ENCODE assay signal across 9 cellular contexts in genomic region chr17:45292696-45293412, GRCh38. TPM values are rescaled to one million over a fixed set of nuclear protein-coding genes. Genes with fewer than 3 reads are reported as not detected.
DNase-seq lines count a peak whose midpoint lies in the region; ATAC-seq, FAIRE-seq and TF ChIP-seq lines count a peak whose summit lies in the region.
"Had no signal": no experiment of that assay in that cellular context is flagged by ENCODE, and none has a peak within 500 bp of the region (broad histone marks: within the 10 kb centered on the region; RNA-seq: fewer than 3 reads in every experiment).

No MANE protein-coding gene starts in this region.

- H3K27ac ChIP-seq in right atrium auricular region (peak overlapping the region; percentile 90 to 93), small intestine (ENCODE audit: low read depth in 1 of 2, low read length in 1 of 2) (peak overlapping the region; percentile 59 to 88)

- H3K27ac Mint-ChIP-seq in HFFc6: peak overlapping the region; percentile 92
- peak overlapping the region; percentile 67 for H3K27ac Mint-ChIP-seq in activated CD8-positive, alpha-beta T cell treated with anti-CD3 and anti-CD28 coated beads, Interleukin-2, amount 10 ng/mL, durations not matched to agents 7 days and 5 days

- peaks cover 72% of the 10 kb centered on the region for H3K4me1 Mint-ChIP-seq in HFFc6 (ENCODE audit: low read depth)
- H3K4me1 Mint-ChIP-seq in activated CD8-positive, alpha-beta T cell treated with anti-CD3 and anti-CD28 coated beads, Interleukin-2, amount 10 ng/mL, durations not matched to agents 7 days and 5 days (ENCODE audit: low read depth): peaks cover 81% of the 10 kb centered on the region

- ATAC-seq in activated CD8-positive, alpha-beta T cell treated with anti-CD3 and anti-CD28 coated beads, Interleukin-2, amount 10 ng/mL, durations not matched to agents 7 days and 5 days: no peak
- ATAC-seq in GM18498 (IDR thresholded peaks at IDR 0.05; ENCODE audit: unreplicated experiment) (no peak), GM19395 (IDR thresholded peaks at IDR 0.05; ENCODE audit: unreplicated experiment) (no peak), HG03196 (IDR thresholded peaks at IDR 0.05; ENCODE audit: unreplicated experiment) (no peak)

- H3K36me3 ChIP-seq in right atrium auricular region (peaks cover 25% of the 10 kb centered on the region), small intestine (ENCODE audit: control insufficient read depth in 2 of 2, insufficient read depth in 2 of 2, low read length in 2 of 2) (peaks cover 7 to 9% of the 10 kb centered on the region in 2 donors)

- no peaks in the 10 kb centered on the region for H3K9me3 ChIP-seq in right atrium auricular region
- no peaks in the 10 kb centered on the region for H3K9me3 ChIP-seq in small intestine (ENCODE audit: control insufficient read depth, low read depth)

- peaks cover 1% of the 10 kb centered on the region for H3K27me3 Mint-ChIP-seq in HFFc6 (ENCODE audit: insufficient read depth)
- no peaks in the 10 kb centered on the region for H3K27me3 Mint-ChIP-seq in activated CD8-positive, alpha-beta T cell treated with anti-CD3 and anti-CD28 coated beads, Interleukin-2, amount 10 ng/mL, durations not matched to agents 7 days and 5 days (ENCODE audit: low read depth)

- H3K4me1 ChIP-seq in right atrium auricular region (peaks cover 0 to 96% of the 10 kb centered on the region in 2 donors), small intestine (ENCODE audit: control insufficient read depth in 2 of 2, insufficient read depth in 1 of 2, low read depth in 1 of 2, low read length in 1 of 2) (peaks cover 40 to 46% of the 10 kb centered on the region in 2 donors)

- DNase-seq in HFFc6 (no peak), right atrium auricular region (ENCODE audit: low spot score) (no peak), small intestine (peak; percentile 26), lower leg skin (ENCODE audit: low spot score in 2 of 2) (no peak)
- DNase-seq in activated CD8-positive, alpha-beta T cell treated with anti-CD3 and anti-CD28 coated beads, Interleukin-2, amount 10 ng/mL, durations not matched to agents 7 days and 5 days: no peak

- TF ChIP-seq POLR2A in lower leg skin (IDR thresholded peaks at IDR 0.05): no peak

- WGBS in small intestine, 3 donors: 43 to 64% (median 52%) methylated on average over 12 of the region's 12 CpGs
- 64 to 65% methylated on average over 12 of the region's 12 CpGs for WGBS in lower leg skin, 2 donors

- peak overlapping the region; percentile 59 for H3K4me3 Mint-ChIP-seq in HFFc6
- H3K4me3 Mint-ChIP-seq in activated CD8-positive, alpha-beta T cell treated with anti-CD3 and anti-CD28 coated beads, Interleukin-2, amount 10 ng/mL, durations not matched to agents 7 days and 5 days: no peak overlapping the region

- intact Hi-C loops in lower leg skin (cut with DNase I; ENCODE audit: low total_unique reads): no loop called here

- H3K4me3 ChIP-seq in right atrium auricular region: no peak overlapping the region
- no peak overlapping the region for H3K4me3 ChIP-seq in small intestine (ENCODE audit: low read depth in 1 of 2, low read length in 2 of 2)
- H3K4me3 ChIP-seq in lower leg skin (ENCODE audit: low read depth, poor library complexity, severe bottlenecking): no peak overlapping the region

- FAIRE-seq in small intestine (lab: Jason Lieb, UNC): no peak

- CTCF ChIA-PET in activated CD8-positive, alpha-beta T cell treated with anti-CD3 and anti-CD28 coated beads, Interleukin-2, amount 10 ng/mL, durations not matched to agents 7 days and 5 days (lab: Charles Lee): interaction anchor here (0.9 to 5.4 kb wide), 6 partner anchors 15 to 94 kb away, joined by 4 to 41 read pairs (median 4); partner anchors contain the start of gene MAP3K14

- H3K27me3 ChIP-seq in right atrium auricular region (no peaks in the 10 kb centered on the region), small intestine (ENCODE audit: control insufficient read depth in 2 of 2, insufficient read depth in 2 of 2, low read length in 2 of 2) (no peaks in the 10 kb centered on the region)

- POLR2A ChIA-PET in activated CD8-positive, alpha-beta T cell treated with anti-CD3 and anti-CD28 coated beads, Interleukin-2, amount 10 ng/mL, durations not matched to agents 7 days and 5 days (lab: Charles Lee): interaction anchor here (2.1 to 4.1 kb wide), 2 partner anchors 18 to 24 kb away, joined by 13 to 20 read pairs; partner anchors contain the start of gene MAP3K14

- H3K36me3 Mint-ChIP-seq in HFFc6 (ENCODE audit: low read depth): peaks cover 34% of the 10 kb centered on the region
- peaks cover 48% of the 10 kb centered on the region for H3K36me3 Mint-ChIP-seq in activated CD8-positive, alpha-beta T cell treated with anti-CD3 and anti-CD28 coated beads, Interleukin-2, amount 10 ng/mL, durations not matched to agents 7 days and 5 days (ENCODE audit: low read depth)

- no peak for TF ChIP-seq CTCF in HFFc6 (IDR thresholded peaks at IDR 0.05)
- no peak for TF ChIP-seq CTCF in right atrium auricular region (IDR thresholded peaks at IDR 0.05)
- TF ChIP-seq CTCF in lower leg skin (IDR thresholded peaks at IDR 0.05): no peak

- no peaks in the 10 kb centered on the region for H3K9me3 Mint-ChIP-seq in HFFc6
- no peaks in the 10 kb centered on the region for H3K9me3 Mint-ChIP-seq in activated CD8-positive, alpha-beta T cell treated with anti-CD3 and anti-CD28 coated beads, Interleukin-2, amount 10 ng/mL, durations not matched to agents 7 days and 5 days (ENCODE audit: insufficient read depth)

RNA-seq across cellular contexts. Expression of gene MAP3K14, which starts 24.0 kb away (rescaled TPM):
- 1 to 10 TPM; 5.6 to 8.8 (median 6.6) TPM for total RNA-seq in HFFc6 (2021; fragmentation: NEBNext Ultra II Directional; extraction: Animal tissue kit (Norgen Biotek cat#: 25700))
- 10 to 100 TPM; 17.5 to 23.8 TPM for total RNA-seq in activated CD8-positive, alpha-beta T cell treated with anti-CD3 and anti-CD28 coated beads, Interleukin-2, amount 10 ng/mL, durations not matched to agents 7 days and 5 days
- total RNA-seq in right atrium auricular region (10 to 100 TPM in 1 of 2 donors, 1 to 10 TPM in 1; 8.2 to 10.6 TPM), lower leg skin (10 to 100 TPM in 3 of 4 donors, 1 to 10 TPM in 1; 8.1 to 13.0 (median 11.0) TPM)
- 10 to 100 TPM; 10.8 to 19.2 (median 11.3) TPM for polyA plus RNA-seq in small intestine

RNA-seq across cellular contexts. Expression of gene SPATA32, which starts 31.0 kb away (rescaled TPM):
- total RNA-seq in HFFc6 (2021; fragmentation: NEBNext Ultra II Directional; extraction: Animal tissue kit (Norgen Biotek cat#: 25700)): under 1 TPM in 1 of 6 experiments, not detected in 5; 0.11 TPM
- total RNA-seq in activated CD8-positive, alpha-beta T cell treated with anti-CD3 and anti-CD28 coated beads, Interleukin-2, amount 10 ng/mL, durations not matched to agents 7 days and 5 days: under 1 TPM; 0.52 to 0.55 TPM
- not detected for total RNA-seq in right atrium auricular region
- polyA plus RNA-seq in small intestine: under 1 TPM in 1 of 3 donors, not detected in 2; 0.04 TPM
- total RNA-seq in lower leg skin: not detected
- total RNA-seq: myocyte had no signal
